Comparison of ENCODE assay signal across 1 cellular context in the genomic region with DNA sequence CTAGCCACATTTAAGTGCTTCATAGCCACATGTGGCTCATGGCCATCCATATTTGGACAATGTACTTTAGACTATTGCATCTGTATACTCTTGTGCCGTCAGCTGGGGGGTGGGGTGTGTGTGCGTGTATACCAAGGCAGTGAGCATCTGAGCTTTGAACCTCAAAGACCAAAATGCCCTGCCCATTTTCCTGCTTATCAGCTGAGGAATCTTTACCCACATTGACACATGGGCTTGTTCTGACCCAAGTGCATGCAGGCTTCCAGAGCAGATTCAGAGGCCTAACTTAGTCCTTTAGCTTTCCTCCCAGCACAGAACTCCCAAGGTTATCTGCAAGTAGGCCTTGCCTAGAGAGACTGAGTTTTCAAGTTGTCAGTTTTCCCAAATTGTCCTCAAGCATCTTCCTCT.
TF ChIP-seq lines count a peak whose summit lies in the region.

No MANE protein-coding gene starts in this region.

TF ChIP-seq in HepG2, 621 proteins besides CTCF, POLR2A, EP300 and RAD21 (continued from another document and continues in another):
- TF ChIP-seq, protein P1, sequence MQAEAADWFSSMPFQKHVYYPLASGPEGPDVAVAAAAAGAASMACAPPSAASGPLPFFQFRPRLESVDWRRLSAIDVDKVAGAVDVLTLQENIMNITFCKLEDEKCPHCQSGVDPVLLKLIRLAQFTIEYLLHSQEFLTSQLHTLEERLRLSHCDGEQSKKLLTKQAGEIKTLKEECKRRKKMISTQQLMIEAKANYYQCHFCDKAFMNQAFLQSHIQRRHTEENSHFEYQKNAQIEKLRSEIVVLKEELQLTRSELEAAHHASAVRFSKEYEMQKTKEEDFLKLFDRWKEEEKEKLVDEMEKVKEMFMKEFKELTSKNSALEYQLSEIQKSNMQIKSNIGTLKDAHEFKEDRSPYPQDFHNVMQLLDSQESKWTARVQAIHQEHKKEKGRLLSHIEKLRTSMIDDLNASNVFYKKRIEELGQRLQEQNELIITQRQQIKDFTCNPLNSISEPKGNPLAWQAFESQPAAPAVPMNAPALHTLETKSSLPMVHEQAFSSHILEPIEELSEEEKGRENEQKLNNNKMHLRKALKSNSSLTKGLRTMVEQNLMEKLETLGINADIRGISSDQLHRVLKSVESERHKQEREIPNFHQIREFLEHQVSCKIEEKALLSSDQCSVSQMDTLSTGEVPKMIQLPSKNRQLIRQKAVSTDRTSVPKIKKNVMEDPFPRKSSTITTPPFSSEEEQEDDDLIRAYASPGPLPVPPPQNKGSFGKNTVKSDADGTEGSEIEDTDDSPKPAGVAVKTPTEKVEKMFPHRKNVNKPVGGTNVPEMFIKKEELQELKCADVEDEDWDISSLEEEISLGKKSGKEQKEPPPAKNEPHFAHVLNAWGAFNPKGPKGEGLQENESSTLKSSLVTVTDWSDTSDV (CRISPR knock-in tag; IDR thresholded peaks at IDR 0.05) = no peak
- TF ChIP-seq ZFP90 (CRISPR knock-in tag; IDR thresholded peaks at IDR 0.05; ENCODE audit: borderline replicate concordance) (no peak), DNMT1 (CRISPR knock-in tag; IDR thresholded peaks at IDR 0.05) (no peak), TERF1 (CRISPR knock-in tag; IDR thresholded peaks at IDR 0.05) (no peak), RXRA (CRISPR knock-in tag; IDR thresholded peaks at IDR 0.05) (peak; percentile 47; the same call in 1 of the 2 replicates), ZNF512 (CRISPR knock-in tag; IDR thresholded peaks at IDR 0.05) (no peak), ZBTB3 (CRISPR knock-in tag; IDR thresholded peaks at IDR 0.05; ENCODE audit: borderline replicate concordance, low read depth) (peak; percentile 78; the same call in 1 of the 2 replicates), ZNF251 (CRISPR knock-in tag; IDR thresholded peaks at IDR 0.05) (no peak), BCL6 (CRISPR knock-in tag; IDR thresholded peaks at IDR 0.05) (peak; percentile 43; the same call in 1 of the 2 replicates), ELF3 (CRISPR knock-in tag; IDR thresholded peaks at IDR 0.05) (0 out of 2 replicates have a peak, but pooled peaks have one; percentile 66), SP4 (CRISPR knock-in tag; IDR thresholded peaks at IDR 0.05) (peak; percentile 60; the same call in 1 of the 2 replicates), ZSCAN22 (CRISPR knock-in tag; IDR thresholded peaks at IDR 0.05) (no peak), MTA1 (CRISPR knock-in tag; IDR thresholded peaks at IDR 0.05; ENCODE audit: borderline replicate concordance) (peak; percentile 55; the same call in 1 of the 2 replicates), ZMYM3 (CRISPR knock-in tag; IDR thresholded peaks at IDR 0.05) (peak; percentile 65), SPEN (CRISPR knock-in tag; IDR thresholded peaks at IDR 0.05; ENCODE audit: low read depth) (peak; percentile 78), ZBTB38 (CRISPR knock-in tag; IDR thresholded peaks at IDR 0.05) (no peak), SMAD1 (CRISPR knock-in tag; IDR thresholded peaks at IDR 0.05; ENCODE audit: borderline replicate concordance, low read depth) (no peak), THYN1 (CRISPR knock-in tag; IDR thresholded peaks at IDR 0.05; ENCODE audit: borderline replicate concordance, low read depth) (no peak), ZNF414 (CRISPR knock-in tag; IDR thresholded peaks at IDR 0.05) (peak; percentile 89), SRSF1 (optimal IDR thresholded peaks at IDR 0.05; ENCODE audit: low read depth, low read length) (no peak), ZNF761 (CRISPR knock-in tag; conservative IDR thresholded peaks at IDR 0.05) (no peak), HOXA3 (CRISPR knock-in tag; IDR thresholded peaks at IDR 0.05) (peak; percentile 91), MBNL3 (CRISPR knock-in tag; conservative IDR thresholded peaks at IDR 0.05) (no peak), ARHGAP35 (CRISPR knock-in tag; IDR thresholded peaks at IDR 0.05; ENCODE audit: borderline replicate concordance) (0 out of 2 replicates have a peak, but pooled peaks have one; percentile 34), ZFP36 (IDR thresholded peaks at IDR 0.05; ENCODE audit: borderline replicate concordance, low read depth, low read length, partially characterized antibody) (no peak), HOXA7 (CRISPR knock-in tag; IDR thresholded peaks at IDR 0.05) (no peak), RXRB (CRISPR knock-in tag; IDR thresholded peaks at IDR 0.05; ENCODE audit: borderline replicate concordance) (peak; percentile 84), MLLT10 (CRISPR knock-in tag; IDR thresholded peaks at IDR 0.05) (no peak), PRMT3 (CRISPR knock-in tag; IDR thresholded peaks at IDR 0.05; ENCODE audit: borderline replicate concordance, low read depth) (no peak), ZSCAN12 (CRISPR knock-in tag; IDR thresholded peaks at IDR 0.05) (no peak), ONECUT2 (CRISPR knock-in tag; IDR thresholded peaks at IDR 0.05) (peak; percentile 40; the same call in 1 of the 2 replicates), ZNF207 (IDR thresholded peaks at IDR 0.05; ENCODE audit: borderline replicate concordance) (no peak), PCBP2 (optimal IDR thresholded peaks at IDR 0.05; ENCODE audit: low read depth, low read length, poor library complexity, severe bottlenecking) (no peak), ZNF282 (IDR thresholded peaks at IDR 0.05; ENCODE audit: partially characterized antibody) (no peak), ZBTB7B (CRISPR knock-in tag; IDR thresholded peaks at IDR 0.05) (no peak; the same call in 1 of the 2 replicates), ZNF598 (CRISPR knock-in tag; IDR thresholded peaks at IDR 0.05; ENCODE audit: borderline replicate concordance) (no peak), GABPA (IDR thresholded peaks at IDR 0.05; ENCODE audit: low read depth, low read length) (no peak), GABPA (CRISPR knock-in tag; IDR thresholded peaks at IDR 0.05; ENCODE audit: low read depth) (peak; percentile 53; the same call in 1 of the 2 replicates)
- TF ChIP-seq, protein P2, sequence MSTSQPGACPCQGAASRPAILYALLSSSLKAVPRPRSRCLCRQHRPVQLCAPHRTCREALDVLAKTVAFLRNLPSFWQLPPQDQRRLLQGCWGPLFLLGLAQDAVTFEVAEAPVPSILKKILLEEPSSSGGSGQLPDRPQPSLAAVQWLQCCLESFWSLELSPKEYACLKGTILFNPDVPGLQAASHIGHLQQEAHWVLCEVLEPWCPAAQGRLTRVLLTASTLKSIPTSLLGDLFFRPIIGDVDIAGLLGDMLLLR (CRISPR knock-in tag; IDR thresholded peaks at IDR 0.05) = no peak
- TF ChIP-seq, protein P3, sequence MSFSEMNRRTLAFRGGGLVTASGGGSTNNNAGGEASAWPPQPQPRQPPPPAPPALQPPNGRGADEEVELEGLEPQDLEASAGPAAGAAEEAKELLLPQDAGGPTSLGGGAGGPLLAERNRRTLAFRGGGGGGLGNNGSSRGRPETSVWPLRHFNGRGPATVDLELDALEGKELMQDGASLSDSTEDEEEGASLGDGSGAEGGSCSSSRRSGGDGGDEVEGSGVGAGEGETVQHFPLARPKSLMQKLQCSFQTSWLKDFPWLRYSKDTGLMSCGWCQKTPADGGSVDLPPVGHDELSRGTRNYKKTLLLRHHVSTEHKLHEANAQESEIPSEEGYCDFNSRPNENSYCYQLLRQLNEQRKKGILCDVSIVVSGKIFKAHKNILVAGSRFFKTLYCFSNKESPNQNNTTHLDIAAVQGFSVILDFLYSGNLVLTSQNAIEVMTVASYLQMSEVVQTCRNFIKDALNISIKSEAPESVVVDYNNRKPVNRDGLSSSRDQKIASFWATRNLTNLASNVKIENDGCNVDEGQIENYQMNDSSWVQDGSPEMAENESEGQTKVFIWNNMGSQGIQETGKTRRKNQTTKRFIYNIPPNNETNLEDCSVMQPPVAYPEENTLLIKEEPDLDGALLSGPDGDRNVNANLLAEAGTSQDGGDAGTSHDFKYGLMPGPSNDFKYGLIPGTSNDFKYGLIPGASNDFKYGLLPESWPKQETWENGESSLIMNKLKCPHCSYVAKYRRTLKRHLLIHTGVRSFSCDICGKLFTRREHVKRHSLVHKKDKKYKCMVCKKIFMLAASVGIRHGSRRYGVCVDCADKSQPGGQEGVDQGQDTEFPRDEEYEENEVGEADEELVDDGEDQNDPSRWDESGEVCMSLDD (CRISPR knock-in tag; IDR thresholded peaks at IDR 0.05; ENCODE audit: borderline replicate concordance) = no peak
- TF ChIP-seq, protein P4, sequence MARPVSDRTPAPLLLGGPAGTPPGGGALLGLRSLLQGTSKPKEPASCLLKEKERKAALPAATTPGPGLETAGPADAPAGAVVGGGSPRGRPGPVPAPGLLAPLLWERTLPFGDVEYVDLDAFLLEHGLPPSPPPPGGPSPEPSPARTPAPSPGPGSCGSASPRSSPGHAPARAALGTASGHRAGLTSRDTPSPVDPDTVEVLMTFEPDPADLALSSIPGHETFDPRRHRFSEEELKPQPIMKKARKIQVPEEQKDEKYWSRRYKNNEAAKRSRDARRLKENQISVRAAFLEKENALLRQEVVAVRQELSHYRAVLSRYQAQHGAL (CRISPR knock-in tag; IDR thresholded peaks at IDR 0.05; ENCODE audit: not compliant biosample characterization) = no peak
- TF ChIP-seq, protein P5, sequence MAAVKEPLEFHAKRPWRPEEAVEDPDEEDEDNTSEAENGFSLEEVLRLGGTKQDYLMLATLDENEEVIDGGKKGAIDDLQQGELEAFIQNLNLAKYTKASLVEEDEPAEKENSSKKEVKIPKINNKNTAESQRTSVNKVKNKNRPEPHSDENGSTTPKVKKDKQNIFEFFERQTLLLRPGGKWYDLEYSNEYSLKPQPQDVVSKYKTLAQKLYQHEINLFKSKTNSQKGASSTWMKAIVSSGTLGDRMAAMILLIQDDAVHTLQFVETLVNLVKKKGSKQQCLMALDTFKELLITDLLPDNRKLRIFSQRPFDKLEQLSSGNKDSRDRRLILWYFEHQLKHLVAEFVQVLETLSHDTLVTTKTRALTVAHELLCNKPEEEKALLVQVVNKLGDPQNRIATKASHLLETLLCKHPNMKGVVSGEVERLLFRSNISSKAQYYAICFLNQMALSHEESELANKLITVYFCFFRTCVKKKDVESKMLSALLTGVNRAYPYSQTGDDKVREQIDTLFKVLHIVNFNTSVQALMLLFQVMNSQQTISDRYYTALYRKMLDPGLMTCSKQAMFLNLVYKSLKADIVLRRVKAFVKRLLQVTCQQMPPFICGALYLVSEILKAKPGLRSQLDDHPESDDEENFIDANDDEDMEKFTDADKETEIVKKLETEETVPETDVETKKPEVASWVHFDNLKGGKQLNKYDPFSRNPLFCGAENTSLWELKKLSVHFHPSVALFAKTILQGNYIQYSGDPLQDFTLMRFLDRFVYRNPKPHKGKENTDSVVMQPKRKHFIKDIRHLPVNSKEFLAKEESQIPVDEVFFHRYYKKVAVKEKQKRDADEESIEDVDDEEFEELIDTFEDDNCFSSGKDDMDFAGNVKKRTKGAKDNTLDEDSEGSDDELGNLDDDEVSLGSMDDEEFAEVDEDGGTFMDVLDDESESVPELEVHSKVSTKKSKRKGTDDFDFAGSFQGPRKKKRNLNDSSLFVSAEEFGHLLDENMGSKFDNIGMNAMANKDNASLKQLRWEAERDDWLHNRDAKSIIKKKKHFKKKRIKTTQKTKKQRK (IDR thresholded peaks at IDR 0.05; ENCODE audit: low read length) = no peak
- TF ChIP-seq, protein P6, sequence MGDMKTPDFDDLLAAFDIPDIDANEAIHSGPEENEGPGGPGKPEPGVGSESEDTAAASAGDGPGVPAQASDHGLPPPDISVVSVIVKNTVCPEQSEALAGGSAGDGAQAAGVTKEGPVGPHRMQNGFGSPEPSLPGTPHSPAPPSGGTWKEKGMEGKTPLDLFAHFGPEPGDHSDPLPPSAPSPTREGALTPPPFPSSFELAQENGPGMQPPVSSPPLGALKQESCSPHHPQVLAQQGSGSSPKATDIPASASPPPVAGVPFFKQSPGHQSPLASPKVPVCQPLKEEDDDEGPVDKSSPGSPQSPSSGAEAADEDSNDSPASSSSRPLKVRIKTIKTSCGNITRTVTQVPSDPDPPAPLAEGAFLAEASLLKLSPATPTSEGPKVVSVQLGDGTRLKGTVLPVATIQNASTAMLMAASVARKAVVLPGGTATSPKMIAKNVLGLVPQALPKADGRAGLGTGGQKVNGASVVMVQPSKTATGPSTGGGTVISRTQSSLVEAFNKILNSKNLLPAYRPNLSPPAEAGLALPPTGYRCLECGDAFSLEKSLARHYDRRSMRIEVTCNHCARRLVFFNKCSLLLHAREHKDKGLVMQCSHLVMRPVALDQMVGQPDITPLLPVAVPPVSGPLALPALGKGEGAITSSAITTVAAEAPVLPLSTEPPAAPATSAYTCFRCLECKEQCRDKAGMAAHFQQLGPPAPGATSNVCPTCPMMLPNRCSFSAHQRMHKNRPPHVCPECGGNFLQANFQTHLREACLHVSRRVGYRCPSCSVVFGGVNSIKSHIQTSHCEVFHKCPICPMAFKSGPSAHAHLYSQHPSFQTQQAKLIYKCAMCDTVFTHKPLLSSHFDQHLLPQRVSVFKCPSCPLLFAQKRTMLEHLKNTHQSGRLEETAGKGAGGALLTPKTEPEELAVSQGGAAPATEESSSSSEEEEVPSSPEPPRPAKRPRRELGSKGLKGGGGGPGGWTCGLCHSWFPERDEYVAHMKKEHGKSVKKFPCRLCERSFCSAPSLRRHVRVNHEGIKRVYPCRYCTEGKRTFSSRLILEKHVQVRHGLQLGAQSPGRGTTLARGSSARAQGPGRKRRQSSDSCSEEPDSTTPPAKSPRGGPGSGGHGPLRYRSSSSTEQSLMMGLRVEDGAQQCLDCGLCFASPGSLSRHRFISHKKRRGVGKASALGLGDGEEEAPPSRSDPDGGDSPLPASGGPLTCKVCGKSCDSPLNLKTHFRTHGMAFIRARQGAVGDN (CRISPR knock-in tag; IDR thresholded peaks at IDR 0.05) = peak; percentile 14; the same call in 1 of the 2 replicates
